In the genomic region with DNA sequence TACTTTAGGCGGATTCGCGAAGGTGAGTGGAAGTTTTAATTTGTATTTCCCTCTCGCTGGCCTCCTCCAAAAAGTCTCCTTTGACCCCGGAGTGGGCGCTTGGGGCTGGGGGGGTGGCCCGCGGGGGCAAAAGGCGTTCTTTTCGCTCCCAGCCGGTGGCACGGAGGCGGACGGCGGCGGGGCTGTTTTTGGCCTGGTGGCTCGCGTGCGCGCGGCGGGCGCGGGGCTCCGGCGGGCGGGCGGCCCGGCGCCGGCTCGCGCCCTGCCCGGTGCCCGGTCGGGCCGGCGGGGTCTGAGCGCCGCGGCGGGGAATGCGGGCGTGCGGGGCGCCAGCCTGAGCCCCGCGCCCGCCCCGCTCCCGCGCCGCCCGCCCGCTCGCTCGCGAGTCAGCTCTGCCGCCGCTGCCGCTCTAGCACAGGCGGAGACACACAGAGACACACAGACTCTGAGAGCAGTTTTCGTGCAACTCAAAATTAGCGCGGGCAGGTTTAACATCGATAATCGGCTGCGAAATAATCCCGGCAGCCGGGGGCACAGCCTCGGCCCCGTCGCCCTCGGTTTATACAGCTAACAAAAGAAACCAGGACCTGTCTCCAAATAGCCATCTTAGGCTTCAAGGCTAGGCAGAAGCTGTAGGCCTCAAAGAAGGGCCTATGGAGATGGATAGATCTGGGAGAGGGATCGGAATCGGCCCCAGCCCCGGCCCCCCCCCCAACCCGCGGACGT, we compare ENCODE assay signal across 8 cellular contexts. TPM values are rescaled to one million over a fixed set of nuclear protein-coding genes. Genes with fewer than 3 reads are reported as not detected.
A peak's percentile ranks its signal among the peaks of the same experiment; 100 is the strongest.
DNase-seq lines count a peak whose midpoint lies in the region; ATAC-seq and TF ChIP-seq lines count a peak whose summit lies in the region.

No MANE protein-coding gene starts in this region.

- DNase-seq in SIG-M5 treated with dmso at 0.1 percent for 504 hours (lab: John Stamatoyannopoulos, UW; ENCODE audit: unreplicated experiment): peak; percentile 52
- no peak for DNase-seq in SIG-M5 (lab: John Stamatoyannopoulos, UW)
- DNase-seq in NCI-H446 treated with DMSO at 0.1 percent for 48 hours (lab: John Stamatoyannopoulos, UW): peak; percentile 32
- peak; percentile 68 for DNase-seq in activated CD4-positive, alpha-beta memory T cell treated with anti-CD3 and anti-CD28 coated beads for 36 hours
- DNase-seq in ecto neural progenitor cell (ENCODE audit: low spot score): peak; percentile 74
- peak; percentile 67 for DNase-seq in lower lobe of right lung
- DNase-seq in stimulated activated CD4-positive, alpha-beta T cell treated with anti-CD3 and anti-CD28 coated beads, TNF-alpha, amount 100 ng/mL, for 1 hour (ENCODE audit: low read depth in 3 of 3, low spot score in 1 of 3): peak in 2 of 3 donors; percentile 29 to 48

- peaks cover 20% of the 10 kb centered on the region for H3K4me1 Mint-ChIP-seq in activated CD4-positive, alpha-beta memory T cell treated with anti-CD3 and anti-CD28 coated beads for 36 hours (ENCODE audit: low read depth)

- H3K27ac Mint-ChIP-seq in activated CD4-positive, alpha-beta memory T cell treated with anti-CD3 and anti-CD28 coated beads for 36 hours: peak overlapping the region; percentile 99

- no peaks in the 10 kb centered on the region for H3K9me3 ChIP-seq in lower lobe of right lung

- POLR2A ChIA-PET in activated CD4-positive, alpha-beta memory T cell treated with anti-CD3 and anti-CD28 coated beads for 36 hours (lab: Charles Lee): interaction anchor here (0.7 to 1.8 kb wide), 6 partner anchors 12 to 642 kb away, joined by 3 to 6 read pairs (median 4); partner anchors contain the start of gene ANO6

- peaks cover 27% of the 10 kb centered on the region for H3K36me3 Mint-ChIP-seq in activated CD4-positive, alpha-beta memory T cell treated with anti-CD3 and anti-CD28 coated beads for 36 hours

- intact Hi-C loops in activated CD4-positive, alpha-beta memory T cell treated with anti-CD3 and anti-CD28 coated beads for 36 hours (cut with micrococcal nuclease): no loop called here
- intact Hi-C loops in lower lobe of right lung (cut with DNase I): no loop called here

- ATAC-seq in lower lobe of right lung (no peak), HG03097 (IDR thresholded peaks at IDR 0.05; ENCODE audit: low FRiP score, unreplicated experiment) (no peak)

- H3K4me1 ChIP-seq in lower lobe of right lung: peaks cover 40% of the 10 kb centered on the region

- H3K4me3 ChIP-seq in lower lobe of right lung: peak overlapping the region; percentile 85

- H3K4me3 Mint-ChIP-seq in activated CD4-positive, alpha-beta memory T cell treated with anti-CD3 and anti-CD28 coated beads for 36 hours: peak overlapping the region; percentile 95

- H3K9me3 Mint-ChIP-seq in activated CD4-positive, alpha-beta memory T cell treated with anti-CD3 and anti-CD28 coated beads for 36 hours: no peaks in the 10 kb centered on the region

- H3K27me3 Mint-ChIP-seq in activated CD4-positive, alpha-beta memory T cell treated with anti-CD3 and anti-CD28 coated beads for 36 hours: no peaks in the 10 kb centered on the region

- H3K27ac ChIP-seq in lower lobe of right lung: peak overlapping the region; percentile 97

- H3K27me3 ChIP-seq in lower lobe of right lung (ENCODE audit: low read depth): no peaks in the 10 kb centered on the region

- CTCF ChIA-PET in activated CD4-positive, alpha-beta memory T cell treated with anti-CD3 and anti-CD28 coated beads for 36 hours (lab: Charles Lee): interaction anchor here (0.6 to 10.6 kb wide), 7 partner anchors 10 to 261 kb away, joined by 3 to 105 read pairs (median 5); partner anchors contain the start of gene SCAF11

- H3K36me3 ChIP-seq in lower lobe of right lung: no peaks in the 10 kb centered on the region

- no peak for TF ChIP-seq CTCF in lower lobe of right lung (IDR thresholded peaks at IDR 0.05)

RNA-seq across cellular contexts. Expression of gene ARID2, which starts 0.8 kb away (rescaled TPM):
- 10 to 100 TPM; 25.5 to 28.2 TPM for total RNA-seq in activated CD4-positive, alpha-beta memory T cell treated with anti-CD3 and anti-CD28 coated beads for 36 hours
- total RNA-seq in lower lobe of right lung: 26.3 TPM
